In the genomic region with DNA sequence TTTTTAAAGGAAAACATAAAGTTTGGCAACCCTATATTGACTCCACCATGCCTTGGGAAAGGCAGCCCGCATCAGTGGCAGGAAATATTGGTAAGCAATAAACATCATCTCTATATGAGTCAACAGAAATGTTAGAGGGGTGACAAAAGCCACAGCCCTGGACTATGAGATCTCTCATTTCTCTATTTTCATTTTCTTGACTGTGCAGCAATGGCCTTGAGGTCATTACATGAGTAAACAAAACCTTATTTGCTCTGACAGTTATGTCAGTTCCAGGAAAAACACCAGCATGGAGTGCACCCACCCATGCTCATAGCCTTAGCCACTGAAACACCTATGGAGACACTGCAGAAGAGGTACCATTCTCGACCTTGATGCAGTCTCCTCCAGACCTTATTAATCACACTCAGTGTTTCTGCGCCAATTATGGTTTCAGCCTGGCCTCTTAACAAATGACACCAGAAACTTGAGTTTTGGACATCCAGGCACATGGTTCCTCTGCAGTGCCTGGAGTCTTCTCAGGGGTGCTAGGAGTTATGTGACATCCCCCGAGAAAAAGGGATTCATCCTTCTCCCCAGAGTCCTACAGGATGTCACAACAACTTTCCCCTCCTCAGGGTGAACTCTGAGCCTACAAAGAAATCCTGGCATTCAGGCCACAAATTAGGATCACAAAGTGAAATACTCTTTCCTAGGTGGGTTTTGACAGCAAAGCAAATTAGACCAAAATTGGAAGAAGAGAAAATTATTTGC, we compare ENCODE assay signal across 9 cellular contexts. TPM values are rescaled to one million over a fixed set of nuclear protein-coding genes. Genes with fewer than 3 reads are reported as not detected.
DNase-seq lines count a peak whose midpoint lies in the region; ATAC-seq, FAIRE-seq and TF ChIP-seq lines count a peak whose summit lies in the region.
"Had no signal": no experiment of that assay in that cellular context is flagged by ENCODE, and none has a peak within 500 bp of the region (broad histone marks: within the 10 kb centered on the region; RNA-seq: fewer than 3 reads in every experiment).

No MANE protein-coding gene starts in this region.

- no peaks in the 10 kb centered on the region for H3K79me2 ChIP-seq in keratinocyte (ENCODE audit: control insufficient read depth, insufficient read depth, low read length)

- peak overlapping the region; percentile 77 for H3K27ac ChIP-seq in keratinocyte (ENCODE audit: control insufficient read depth, insufficient read depth, low read length)
- H3K27ac ChIP-seq in uterus, result no peak overlapping the region

- intact Hi-C loops in uterus (cut with DNase I; ENCODE audit: low total_unique reads), result no loop called here

- H3K36me3 ChIP-seq in keratinocyte (ENCODE audit: control insufficient read depth in 2 of 2, extremely low read depth in 1 of 2, insufficient read depth in 2 of 2, low read length in 2 of 2), result no peaks in the 10 kb centered on the region
- no peaks in the 10 kb centered on the region for H3K36me3 ChIP-seq in uterus
- H3K36me3 ChIP-seq: HAP-1 had no signal

- peaks cover 26% of the 10 kb centered on the region for H3K4me1 ChIP-seq in keratinocyte (ENCODE audit: control insufficient read depth, extremely low read depth, insufficient read depth, low read length)
- no peaks in the 10 kb centered on the region for H3K4me1 ChIP-seq in uterus
- H3K4me1 ChIP-seq: HAP-1 had no signal

- TF ChIP-seq CTCF in keratinocyte (optimal IDR thresholded peaks at IDR 0.05 in 1 of 3, IDR thresholded peaks at IDR 0.05 in 1 of 3, conservative IDR thresholded peaks at IDR 0.05 in 1 of 3; ENCODE audit: extremely low read depth in 1 of 3, insufficient read depth in 2 of 3, low read length in 3 of 3) (no peak), uterus (IDR thresholded peaks at IDR 0.05) (no peak), D721Med (IDR thresholded peaks at IDR 0.05; ENCODE audit: insufficient read depth, missing control alignments) (no peak)

- H3K27me3 ChIP-seq in keratinocyte (ENCODE audit: control insufficient read depth, extremely low read depth, insufficient read depth, low read length) (no peaks in the 10 kb centered on the region), uterus (no peaks in the 10 kb centered on the region)

- H3K9me1 ChIP-seq in keratinocyte (ENCODE audit: control insufficient read depth, extremely low read depth, insufficient read depth, low read length), result no peaks in the 10 kb centered on the region

- dilution Hi-C loops in keratinocyte (cut with MboI; ENCODE audit: extremely low pct_ligation_motif_present, low sequenced_read_pairs), result no loop called here

- FAIRE-seq in keratinocyte (lab: Jason Lieb, UNC) (no peak), D721Med (lab: Jason Lieb, UNC) (no peak)

- peak overlapping the region in 2 of 3 experiments; percentile 36 for H3K4me3 ChIP-seq in keratinocyte (ENCODE audit: control insufficient read depth in 2 of 3, extremely low read depth in 1 of 3, insufficient read depth in 2 of 3, low read depth in 1 of 3, low read length in 3 of 3)
- no peak overlapping the region for H3K4me3 ChIP-seq in uterus
- H3K4me3 ChIP-seq: HAP-1 had no signal

- no peaks in the 10 kb centered on the region for H4K20me1 ChIP-seq in keratinocyte (ENCODE audit: control insufficient read depth, extremely low read depth, insufficient read depth, low read length)

- H2AFZ ChIP-seq in keratinocyte (ENCODE audit: control insufficient read depth, low read length), result peak overlapping the region; percentile 56

- no peak for TF ChIP-seq POLR2A in uterus (IDR thresholded peaks at IDR 0.05)

- H3K4me2 ChIP-seq in keratinocyte (ENCODE audit: control insufficient read depth, extremely low read depth, insufficient read depth, low read depth, low read length), result peak overlapping the region; percentile 83

- DNase-seq in keratinocyte (ENCODE audit: low read depth, low spot score), result no peak
- DNase-seq in uterus, result no peak
- no peak for DNase-seq in activated CD4-positive, alpha-beta T cell treated with anti-CD3 and anti-CD28 coated beads for 48 hours
- DNase-seq in activated CD4-positive, alpha-beta T cell treated with anti-CD3 and anti-CD28 coated beads, Interleukin-2, amount 50 U/mL, for 1 hour, result no peak
- DNase-seq in D721Med (ENCODE audit: insufficient read length, low spot score), result no peak

- H3K9me3 ChIP-seq in keratinocyte (ENCODE audit: control insufficient read depth, low read depth, low read length) (no peaks in the 10 kb centered on the region), uterus (no peaks in the 10 kb centered on the region)
- H3K9me3 ChIP-seq: HAP-1 had no signal

- H3K9ac ChIP-seq in keratinocyte (ENCODE audit: control insufficient read depth, extremely low read depth, insufficient read depth, low read length), result peak overlapping the region; percentile 43

- ATAC-seq in GM18867 (IDR thresholded peaks at IDR 0.05; ENCODE audit: unreplicated experiment) (peak; percentile 96), GM21576 (IDR thresholded peaks at IDR 0.05; ENCODE audit: unreplicated experiment) (peak; percentile 98), HG03469 (IDR thresholded peaks at IDR 0.05; ENCODE audit: unreplicated experiment) (peak; percentile 97)

RNA-seq across cellular contexts. Expression of gene HPGD, which starts 16.0 kb away (rescaled TPM):
- 0.21 to 0.75 TPM (median 0.45 TPM) in 3 replicates for polyA plus RNA-seq in keratinocyte
- 45.4 TPM for polyA plus RNA-seq in keratinocyte (2011; ENCODE audit: low read depth)
- 0.12 and 0.39 TPM in 2 replicates for polyA plus RNA-seq in keratinocyte (2011; cell fraction: cytosol; rRNA removed)
- polyA plus RNA-seq in keratinocyte (2011; cell fraction: nucleus; rRNA removed), result 0.34 TPM in 1 of 2 replicates, not detected in the other
- 0.34 and 27.5 TPM in 2 replicates for polyA plus RNA-seq in keratinocyte (2012; ENCODE audit: low replicate concordance)
- 1.6 to 1.8 TPM in 2 of 3 replicates, not detected in the other for polyA minus RNA-seq in keratinocyte
- polyA minus RNA-seq in keratinocyte (2011; cell fraction: cytosol; rRNA and poly(A)+ RNA removed), result not detected
- polyA minus RNA-seq in keratinocyte (2011; cell fraction: nucleus; rRNA and poly(A)+ RNA removed), result 1.1 and 1.9 TPM in 2 replicates
- total RNA-seq in uterus, result 100 to 1,000 TPM in 2 of 4 donors, 10 to 100 TPM in 2; 47.4 to 190 (median 125) TPM

Comparison
In these comparisons a context has a peak if more than half of its experiments do, and no peak if none do; other contexts are left out.
1. H3K4me3 ChIP-seq: peak in keratinocyte (2 of 3); none in uterus (0 of 2).
2. Peak in every context shown above with its lines, with median percentiles within 50 percentile points of each other: ATAC-seq.